ENCODE assay signal across 1 cellular context in the genomic region with DNA sequence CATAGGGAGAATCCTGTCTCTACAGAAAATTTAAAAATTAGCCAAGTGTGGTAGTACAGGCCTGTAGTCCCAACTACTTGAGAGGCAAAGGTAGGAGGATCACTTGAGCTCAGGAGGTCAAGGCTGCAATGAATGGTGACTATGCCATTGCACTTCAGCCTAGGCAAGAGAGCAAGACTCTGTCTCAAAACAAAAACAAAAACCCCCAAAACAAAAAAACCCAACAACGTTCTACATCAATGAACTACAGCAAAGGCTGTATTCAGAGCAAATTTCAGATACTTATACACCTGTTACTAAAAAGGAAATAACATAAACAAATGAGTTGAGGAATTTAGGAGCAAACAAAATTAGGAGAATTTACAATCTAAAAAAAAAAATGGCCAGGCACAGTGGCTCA.
TF ChIP-seq lines count a peak whose summit lies in the region.

No MANE protein-coding gene starts in this region.

TF ChIP-seq in WTC11, 78 proteins besides CTCF, POLR2A, EP300 and RAD21 (continued from another document):
- TF ChIP-seq, protein P1, sequence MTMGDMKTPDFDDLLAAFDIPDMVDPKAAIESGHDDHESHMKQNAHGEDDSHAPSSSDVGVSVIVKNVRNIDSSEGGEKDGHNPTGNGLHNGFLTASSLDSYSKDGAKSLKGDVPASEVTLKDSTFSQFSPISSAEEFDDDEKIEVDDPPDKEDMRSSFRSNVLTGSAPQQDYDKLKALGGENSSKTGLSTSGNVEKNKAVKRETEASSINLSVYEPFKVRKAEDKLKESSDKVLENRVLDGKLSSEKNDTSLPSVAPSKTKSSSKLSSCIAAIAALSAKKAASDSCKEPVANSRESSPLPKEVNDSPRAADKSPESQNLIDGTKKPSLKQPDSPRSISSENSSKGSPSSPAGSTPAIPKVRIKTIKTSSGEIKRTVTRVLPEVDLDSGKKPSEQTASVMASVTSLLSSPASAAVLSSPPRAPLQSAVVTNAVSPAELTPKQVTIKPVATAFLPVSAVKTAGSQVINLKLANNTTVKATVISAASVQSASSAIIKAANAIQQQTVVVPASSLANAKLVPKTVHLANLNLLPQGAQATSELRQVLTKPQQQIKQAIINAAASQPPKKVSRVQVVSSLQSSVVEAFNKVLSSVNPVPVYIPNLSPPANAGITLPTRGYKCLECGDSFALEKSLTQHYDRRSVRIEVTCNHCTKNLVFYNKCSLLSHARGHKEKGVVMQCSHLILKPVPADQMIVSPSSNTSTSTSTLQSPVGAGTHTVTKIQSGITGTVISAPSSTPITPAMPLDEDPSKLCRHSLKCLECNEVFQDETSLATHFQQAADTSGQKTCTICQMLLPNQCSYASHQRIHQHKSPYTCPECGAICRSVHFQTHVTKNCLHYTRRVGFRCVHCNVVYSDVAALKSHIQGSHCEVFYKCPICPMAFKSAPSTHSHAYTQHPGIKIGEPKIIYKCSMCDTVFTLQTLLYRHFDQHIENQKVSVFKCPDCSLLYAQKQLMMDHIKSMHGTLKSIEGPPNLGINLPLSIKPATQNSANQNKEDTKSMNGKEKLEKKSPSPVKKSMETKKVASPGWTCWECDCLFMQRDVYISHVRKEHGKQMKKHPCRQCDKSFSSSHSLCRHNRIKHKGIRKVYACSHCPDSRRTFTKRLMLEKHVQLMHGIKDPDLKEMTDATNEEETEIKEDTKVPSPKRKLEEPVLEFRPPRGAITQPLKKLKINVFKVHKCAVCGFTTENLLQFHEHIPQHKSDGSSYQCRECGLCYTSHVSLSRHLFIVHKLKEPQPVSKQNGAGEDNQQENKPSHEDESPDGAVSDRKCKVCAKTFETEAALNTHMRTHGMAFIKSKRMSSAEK (CRISPR knock-in tag; IDR thresholded peaks at IDR 0.05; ENCODE audit: borderline replicate concordance) = no peak
- TF ChIP-seq IRF2 (CRISPR knock-in tag; IDR thresholded peaks at IDR 0.05; ENCODE audit: borderline replicate concordance, low read depth) = no peak
- no peak for TF ChIP-seq JAZF1 (CRISPR knock-in tag; IDR thresholded peaks at IDR 0.05)
- TF ChIP-seq, protein P2, sequence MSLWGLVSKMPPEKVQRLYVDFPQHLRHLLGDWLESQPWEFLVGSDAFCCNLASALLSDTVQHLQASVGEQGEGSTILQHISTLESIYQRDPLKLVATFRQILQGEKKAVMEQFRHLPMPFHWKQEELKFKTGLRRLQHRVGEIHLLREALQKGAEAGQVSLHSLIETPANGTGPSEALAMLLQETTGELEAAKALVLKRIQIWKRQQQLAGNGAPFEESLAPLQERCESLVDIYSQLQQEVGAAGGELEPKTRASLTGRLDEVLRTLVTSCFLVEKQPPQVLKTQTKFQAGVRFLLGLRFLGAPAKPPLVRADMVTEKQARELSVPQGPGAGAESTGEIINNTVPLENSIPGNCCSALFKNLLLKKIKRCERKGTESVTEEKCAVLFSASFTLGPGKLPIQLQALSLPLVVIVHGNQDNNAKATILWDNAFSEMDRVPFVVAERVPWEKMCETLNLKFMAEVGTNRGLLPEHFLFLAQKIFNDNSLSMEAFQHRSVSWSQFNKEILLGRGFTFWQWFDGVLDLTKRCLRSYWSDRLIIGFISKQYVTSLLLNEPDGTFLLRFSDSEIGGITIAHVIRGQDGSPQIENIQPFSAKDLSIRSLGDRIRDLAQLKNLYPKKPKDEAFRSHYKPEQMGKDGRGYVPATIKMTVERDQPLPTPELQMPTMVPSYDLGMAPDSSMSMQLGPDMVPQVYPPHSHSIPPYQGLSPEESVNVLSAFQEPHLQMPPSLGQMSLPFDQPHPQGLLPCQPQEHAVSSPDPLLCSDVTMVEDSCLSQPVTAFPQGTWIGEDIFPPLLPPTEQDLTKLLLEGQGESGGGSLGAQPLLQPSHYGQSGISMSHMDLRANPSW (CRISPR knock-in tag; conservative IDR thresholded peaks at IDR 0.05; ENCODE audit: low read depth) = no peak
- TF ChIP-seq, protein P3, sequence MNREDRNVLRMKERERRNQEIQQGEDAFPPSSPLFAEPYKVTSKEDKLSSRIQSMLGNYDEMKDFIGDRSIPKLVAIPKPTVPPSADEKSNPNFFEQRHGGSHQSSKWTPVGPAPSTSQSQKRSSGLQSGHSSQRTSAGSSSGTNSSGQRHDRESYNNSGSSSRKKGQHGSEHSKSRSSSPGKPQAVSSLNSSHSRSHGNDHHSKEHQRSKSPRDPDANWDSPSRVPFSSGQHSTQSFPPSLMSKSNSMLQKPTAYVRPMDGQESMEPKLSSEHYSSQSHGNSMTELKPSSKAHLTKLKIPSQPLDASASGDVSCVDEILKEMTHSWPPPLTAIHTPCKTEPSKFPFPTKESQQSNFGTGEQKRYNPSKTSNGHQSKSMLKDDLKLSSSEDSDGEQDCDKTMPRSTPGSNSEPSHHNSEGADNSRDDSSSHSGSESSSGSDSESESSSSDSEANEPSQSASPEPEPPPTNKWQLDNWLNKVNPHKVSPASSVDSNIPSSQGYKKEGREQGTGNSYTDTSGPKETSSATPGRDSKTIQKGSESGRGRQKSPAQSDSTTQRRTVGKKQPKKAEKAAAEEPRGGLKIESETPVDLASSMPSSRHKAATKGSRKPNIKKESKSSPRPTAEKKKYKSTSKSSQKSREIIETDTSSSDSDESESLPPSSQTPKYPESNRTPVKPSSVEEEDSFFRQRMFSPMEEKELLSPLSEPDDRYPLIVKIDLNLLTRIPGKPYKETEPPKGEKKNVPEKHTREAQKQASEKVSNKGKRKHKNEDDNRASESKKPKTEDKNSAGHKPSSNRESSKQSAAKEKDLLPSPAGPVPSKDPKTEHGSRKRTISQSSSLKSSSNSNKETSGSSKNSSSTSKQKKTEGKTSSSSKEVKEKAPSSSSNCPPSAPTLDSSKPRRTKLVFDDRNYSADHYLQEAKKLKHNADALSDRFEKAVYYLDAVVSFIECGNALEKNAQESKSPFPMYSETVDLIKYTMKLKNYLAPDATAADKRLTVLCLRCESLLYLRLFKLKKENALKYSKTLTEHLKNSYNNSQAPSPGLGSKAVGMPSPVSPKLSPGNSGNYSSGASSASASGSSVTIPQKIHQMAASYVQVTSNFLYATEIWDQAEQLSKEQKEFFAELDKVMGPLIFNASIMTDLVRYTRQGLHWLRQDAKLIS (CRISPR knock-in tag; IDR thresholded peaks at IDR 0.05; ENCODE audit: borderline replicate concordance) = no peak
